ENCODE assay signal across 8 cellular contexts in genomic region chrX:2608638-2609430, GRCh38.
A peak's percentile ranks its signal among the peaks of the same experiment; 100 is the strongest.
DNase-seq lines count a peak whose midpoint lies in the region; ATAC-seq, FAIRE-seq and TF ChIP-seq lines count a peak whose summit lies in the region.

No MANE protein-coding gene starts in this region.

- H3K27me3 Mint-ChIP-seq in mesothelial cell of epicardium (ENCODE audit: low read depth): no peaks in the 10 kb centered on the region

- CTCF ChIA-PET in AG04449 (lab: Yijun Ruan, JAX): no interaction called here

- FAIRE-seq in GM19239 (lab: Jason Lieb, UNC): peak; percentile 55

- POLR2A ChIA-PET in AG04449 (lab: Yijun Ruan, JAX): no interaction called here

- H3K4me1 Mint-ChIP-seq in mesothelial cell of epicardium: peaks cover 47% of the 10 kb centered on the region

- peak; percentile 90 for ATAC-seq in HG03442 (IDR thresholded peaks at IDR 0.05; ENCODE audit: unreplicated experiment)

- no peak for TF ChIP-seq CTCF in AG04449 (IDR thresholded peaks at IDR 0.05; ENCODE audit: insufficient read depth, low read length, missing control alignments)
- TF ChIP-seq CTCF in mesothelial cell of epicardium (IDR thresholded peaks at IDR 0.05; ENCODE audit: unreplicated experiment): no peak

- peak overlapping the region; percentile 89 for H3K4me3 Mint-ChIP-seq in mesothelial cell of epicardium

- DNase-seq in AG04449 (ENCODE audit: low read depth, low spot score) (no peak), GM19239 (ENCODE audit: insufficient read length, low spot score) (peak; percentile 92), mesothelial cell of epicardium (ENCODE audit: low spot score in 2 of 2, unreplicated experiment in 2 of 2) (peak; percentile 75 to 87), DMS114 treated with DMSO at 0.1 percent for 48 hours (lab: John Stamatoyannopoulos, UW; ENCODE audit: unreplicated experiment) (no peak)
- DNase-seq in activated CD4-positive, alpha-beta T cell treated with anti-CD3 and anti-CD28 coated beads for 4 hours: peak; percentile 84 to 85
- DNase-seq in effector CD4-positive, alpha-beta T cell: peak; percentile 77
- peak; percentile 58 to 75 for DNase-seq in stimulated activated CD8-positive, alpha-beta memory T cell treated with anti-CD3 and anti-CD28 coated beads, Interleukin-4, amount 100 ng/mL, for 1 hour (ENCODE audit: low read depth in 2 of 2, low spot score in 1 of 2)

- peaks cover 4% of the 10 kb centered on the region for H3K9me3 Mint-ChIP-seq in mesothelial cell of epicardium

- peaks cover 19% of the 10 kb centered on the region for H3K36me3 Mint-ChIP-seq in mesothelial cell of epicardium

- H3K27ac Mint-ChIP-seq in mesothelial cell of epicardium: peak overlapping the region; percentile 92

- H3K4me3 ChIP-seq in AG04449 (ENCODE audit: low read depth, low read length): peak overlapping the region; percentile 82

Comparison
In these comparisons a context has a peak if more than half of its experiments do, and no peak if none do; other contexts are left out.
1. DNase-seq: peak in GM19239 (single experiment), activated CD4-positive, alpha-beta T cell treated with anti-CD3 and anti-CD28 coated beads for 4 hours (2 of 2), effector CD4-positive, alpha-beta T cell (single experiment), mesothelial cell of epicardium (2 of 2) and stimulated activated CD8-positive, alpha-beta memory T cell treated with anti-CD3 and anti-CD28 coated beads, Interleukin-4, amount 100 ng/mL, for 1 hour (2 of 2); none in AG04449 (single experiment) and DMS114 treated with DMSO at 0.1 percent for 48 hours (single experiment).